33 cellular contexts compared by ENCODE assay signal in the genomic region with DNA sequence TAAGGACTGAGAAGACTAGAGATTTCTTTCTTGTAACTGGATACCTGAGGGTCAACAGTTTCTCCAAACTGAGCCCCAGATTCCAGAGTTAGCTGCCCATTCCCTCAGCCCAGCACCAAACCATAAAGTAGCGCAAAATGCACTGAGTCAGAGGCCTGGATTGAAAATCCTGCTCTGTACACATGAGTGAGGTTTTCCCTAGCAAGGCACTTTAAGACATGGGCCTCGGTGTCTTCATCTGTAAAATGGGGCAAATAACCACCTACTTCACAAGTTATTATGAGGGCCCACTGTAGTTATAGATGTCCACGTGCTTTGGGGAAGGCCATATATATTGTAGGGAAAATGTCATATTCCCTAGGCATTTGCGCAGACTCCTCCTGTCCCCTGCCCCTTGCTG. TPM values are rescaled to one million over a fixed set of nuclear protein-coding genes. Genes with fewer than 3 reads are reported as not detected.
"Had no signal": no experiment of that assay in that cellular context is flagged by ENCODE, and none has a peak within 500 bp of the region (broad histone marks: within the 10 kb centered on the region; RNA-seq: fewer than 3 reads in every experiment).

No MANE protein-coding gene starts in this region.

- H3K27me3 ChIP-seq: ovary had no signal

- H3K36me3 Mint-ChIP-seq: natural killer cell; neural progenitor cell; stimulated activated memory B cell treated with anti-CD40 and anti-IgM and Interleukin-4, amounts not matched to agents 10 μg/mL and 1 μg/mL and 100 μg/mL, for 72 hours had no signal

- H3K9me3 Mint-ChIP-seq: natural killer cell; nephron progenitor cell; neural progenitor cell; stimulated activated memory B cell treated with anti-CD40 and anti-IgM and Interleukin-4, amounts not matched to agents 10 μg/mL and 1 μg/mL and 100 μg/mL, for 72 hours; stimulated activated naive CD8-positive, alpha-beta T cell treated with anti-CD3 and anti-CD28 coated beads, Interleukin-15, amount 100 ng/mL, for 72 hours; type B pancreatic cell had no signal

- H3K4me1 ChIP-seq: prostate gland had no signal

- H3K9me3 ChIP-seq: left lung, lower lobe of right lung, neutrophil, ovary, prostate gland, sigmoid colon, tibial nerve, uterus had no signal

- H2AFZ ChIP-seq: neural progenitor cell had no signal

- H3K27ac Mint-ChIP-seq: naive B cell; natural killer cell; nephron progenitor cell; neural progenitor cell; stimulated activated memory B cell treated with anti-CD40 and anti-IgM and Interleukin-4, amounts not matched to agents 10 μg/mL and 1 μg/mL and 100 μg/mL, for 72 hours; stimulated activated naive CD8-positive, alpha-beta T cell treated with anti-CD3 and anti-CD28 coated beads, Interleukin-15, amount 100 ng/mL, for 72 hours; type B pancreatic cell had no signal

- H3K9ac ChIP-seq: neural progenitor cell had no signal

- ATAC-seq: left colon; left lung; lower lobe of right lung; natural killer cell; right cardiac atrium; stimulated activated memory B cell treated with anti-CD40 and anti-IgM and Interleukin-4, amounts not matched to agents 10 μg/mL and 1 μg/mL and 100 μg/mL, for 72 hours; stimulated activated naive CD8-positive, alpha-beta T cell treated with anti-CD3 and anti-CD28 coated beads, Interleukin-15, amount 100 ng/mL, for 72 hours had no signal

- DNase-seq: hippocampal formation; kidney; left colon; left lung; lower lobe of right lung; mammary epithelial cell; mesenchymal stem cell; naive B cell; natural killer cell; nephron progenitor cell; occipital lobe; ovary; retina; sigmoid colon; stimulated activated CD4-positive, alpha-beta T cell treated with anti-CD3 and anti-CD28 coated beads, Interleukin-1b, Interleukin-23, amount 100 ng/mL, for 48 hours; stimulated activated CD4-positive, alpha-beta T cell treated with anti-CD3 and anti-CD28 coated beads, Interleukin-2, amount 100 ng/mL, for 48 hours; stimulated activated CD4-positive, alpha-beta T cell treated with anti-CD3 and anti-CD28 coated beads, Interleukin-4, amount 100 ng/mL, for 4 hours; stimulated activated CD8-positive, alpha-beta memory T cell treated with anti-CD3 and anti-CD28 coated beads, Interleukin-4, amount 100 ng/mL, for 48 hours; stimulated activated naive CD4-positive, alpha-beta T cell treated with Interleukin-2 at 50 U/mL for 16 hours; stimulated activated naive CD8-positive, alpha-beta T cell treated with anti-CD3 and anti-CD28 coated beads, Interleukin-15, amount 100 ng/mL, for 72 hours; substantia nigra; uterus had no signal

- H3K27ac ChIP-seq: left lung, lower lobe of right lung, neural progenitor cell, neutrophil, ovary, prostate gland, sigmoid colon, tibial nerve, uterus had no signal

- H3K4me2 ChIP-seq: neural progenitor cell, smooth muscle cell had no signal

- H3K4me3 ChIP-seq: left lung, lower lobe of right lung, neural progenitor cell, ovary, prostate gland, sigmoid colon, smooth muscle cell, tibial nerve, uterus had no signal

- FAIRE-seq: kidney had no signal

- H3K4me3 Mint-ChIP-seq: naive B cell; natural killer cell; nephron progenitor cell; stimulated activated memory B cell treated with anti-CD40 and anti-IgM and Interleukin-4, amounts not matched to agents 10 μg/mL and 1 μg/mL and 100 μg/mL, for 72 hours; stimulated activated naive CD8-positive, alpha-beta T cell treated with anti-CD3 and anti-CD28 coated beads, Interleukin-15, amount 100 ng/mL, for 72 hours; type B pancreatic cell had no signal

- H3K36me3 ChIP-seq: left lung, lower lobe of right lung, neural progenitor cell, neutrophil, ovary, prostate gland, sigmoid colon, tibial nerve, uterus had no signal

RNA-seq across cellular contexts. Expression of a gene that starts 10.3 kb away (rescaled TPM):
- total RNA-seq: liver, occipital lobe, prostate gland, sigmoid colon, skeletal muscle tissue, smooth muscle cell, temporal lobe, tibial nerve, uterus had no signal
- polyA plus RNA-seq: liver, ovary had no signal

RNA-seq across cellular contexts. Expression of a gene that starts 36.3 kb away (rescaled TPM):
- total RNA-seq: left colon, liver, natural killer cell, occipital lobe, skeletal muscle tissue had no signal
- polyA plus RNA-seq: liver had no signal
